20 cellular contexts compared by ENCODE assay signal in genomic region chr7:2722591-2722990, GRCh38. TPM values are rescaled to one million over a fixed set of nuclear protein-coding genes. Genes with fewer than 3 reads are reported as not detected.
DNase-seq lines count a peak whose midpoint lies in the region; ATAC-seq and TF ChIP-seq lines count a peak whose summit lies in the region.
"Had no signal": no experiment of that assay in that cellular context is flagged by ENCODE, and none has a peak within 500 bp of the region (broad histone marks: within the 10 kb centered on the region; RNA-seq: fewer than 3 reads in every experiment).

No MANE protein-coding gene starts in this region.

- H3K4me1 ChIP-seq in HEK293 (ENCODE audit: control insufficient read depth, insufficient read depth, low read length), result peaks cover 3% of the 10 kb centered on the region; the same call in 1 of the 2 replicates
- H3K4me1 ChIP-seq in tibial artery, result peaks cover 0 to 5% (median 2%) of the 10 kb centered on the region in 4 donors

- no peak overlapping the region for H3K4me3 Mint-ChIP-seq in activated naive CD8-positive, alpha-beta T cell treated with anti-CD3 and anti-CD28 coated beads, Interleukin-2, amount 10 ng/mL, durations not matched to agents 7 days and 5 days
- H3K4me3 Mint-ChIP-seq in activated naive CD8-positive, alpha-beta T cell treated with anti-CD3 and anti-CD28 coated beads, Interleukin-2, amount 50 U/mL, for 24 hours, result no peak overlapping the region
- no peak overlapping the region for H3K4me3 Mint-ChIP-seq in nephron progenitor cell
- H3K4me3 Mint-ChIP-seq: CD8-positive, alpha-beta memory T cell had no signal

- H3K27me3 Mint-ChIP-seq in activated naive CD8-positive, alpha-beta T cell treated with anti-CD3 and anti-CD28 coated beads, Interleukin-2, amount 10 ng/mL, durations not matched to agents 7 days and 5 days, result peaks cover 10% of the 10 kb centered on the region
- peaks cover 5% of the 10 kb centered on the region for H3K27me3 Mint-ChIP-seq in activated naive CD8-positive, alpha-beta T cell treated with anti-CD3 and anti-CD28 coated beads, Interleukin-2, amount 50 U/mL, for 24 hours
- H3K27me3 Mint-ChIP-seq in nephron progenitor cell (ENCODE audit: low read depth, poor library complexity), result peaks cover 10% of the 10 kb centered on the region
- H3K27me3 Mint-ChIP-seq: CD8-positive, alpha-beta memory T cell had no signal

- no peaks in the 10 kb centered on the region for H3K36me3 Mint-ChIP-seq in activated naive CD8-positive, alpha-beta T cell treated with anti-CD3 and anti-CD28 coated beads, Interleukin-2, amount 10 ng/mL, durations not matched to agents 7 days and 5 days
- peaks cover 2% of the 10 kb centered on the region for H3K36me3 Mint-ChIP-seq in activated naive CD8-positive, alpha-beta T cell treated with anti-CD3 and anti-CD28 coated beads, Interleukin-2, amount 50 U/mL, for 24 hours (ENCODE audit: low read depth)
- peaks cover 24% of the 10 kb centered on the region for H3K36me3 Mint-ChIP-seq in nephron progenitor cell (ENCODE audit: low read depth)

- no peak for ATAC-seq in activated naive CD8-positive, alpha-beta T cell treated with anti-CD3 and anti-CD28 coated beads, Interleukin-2, amount 10 ng/mL, durations not matched to agents 7 days and 5 days (ENCODE audit: low read depth)
- ATAC-seq in activated naive CD8-positive, alpha-beta T cell treated with anti-CD3 and anti-CD28 coated beads, Interleukin-2, amount 50 U/mL, for 24 hours, result no peak
- no peak for ATAC-seq in HG03354 (IDR thresholded peaks at IDR 0.05; ENCODE audit: poor library complexity, severe bottlenecking, unreplicated experiment)
- no peak for ATAC-seq in HG03280 (IDR thresholded peaks at IDR 0.05; ENCODE audit: unreplicated experiment)
- ATAC-seq: HepG2, PC-3 had no signal

- POLR2A ChIA-PET in activated naive CD8-positive, alpha-beta T cell treated with anti-CD3 and anti-CD28 coated beads, Interleukin-2, amount 10 ng/mL, durations not matched to agents 7 days and 5 days (lab: Charles Lee), result interaction anchor here (0.6 kb wide), 1 partner anchor 18 kb away, joined by 5 read pairs; no protein-coding TSS in a partner anchor
- POLR2A ChIA-PET in HEK293 (lab: Yijun Ruan, JAX), result no interaction called here

- peak; percentile 10 for DNase-seq in activated naive CD8-positive, alpha-beta T cell treated with anti-CD3 and anti-CD28 coated beads, Interleukin-2, amount 10 ng/mL, durations not matched to agents 7 days and 5 days
- DNase-seq in activated naive CD8-positive, alpha-beta T cell treated with anti-CD3 and anti-CD28 coated beads, Interleukin-2, amount 50 U/mL, for 24 hours, result no peak
- DNase-seq in nephron progenitor cell (no peak), tibial artery (peak; percentile 5 to 23), MV-4-11 (lab: John Stamatoyannopoulos, UW) (no peak)
- DNase-seq: BE2C, DMS79, NCI-H1417 treated with DMSO at 0.1 percent for 48 hours, NCI-H187 treated with DMSO at 0.1 percent for 48 hours, NCI-H2227 treated with DMSO at 0.1 percent for 48 hours, NCI-H524, PC-3, RPMI8226 had no signal

- TF ChIP-seq CTCF in HEK293 (tag by site-specific recombination; IDR thresholded peaks at IDR 0.05), result no peak
- no peak for TF ChIP-seq CTCF in nephron progenitor cell (IDR thresholded peaks at IDR 0.05)
- no peak for TF ChIP-seq CTCF in tibial artery (IDR thresholded peaks at IDR 0.05)

- H3K27ac ChIP-seq in HEK293 (ENCODE audit: extremely low read depth, low read depth, low read length), result no peak overlapping the region
- no peak overlapping the region for H3K27ac ChIP-seq in tibial artery
- H3K27ac ChIP-seq: KMS-11, SJCRH30 had no signal

- peaks cover 14% of the 10 kb centered on the region for H3K4me1 Mint-ChIP-seq in activated naive CD8-positive, alpha-beta T cell treated with anti-CD3 and anti-CD28 coated beads, Interleukin-2, amount 10 ng/mL, durations not matched to agents 7 days and 5 days
- peaks cover 38% of the 10 kb centered on the region for H3K4me1 Mint-ChIP-seq in activated naive CD8-positive, alpha-beta T cell treated with anti-CD3 and anti-CD28 coated beads, Interleukin-2, amount 50 U/mL, for 24 hours
- H3K4me1 Mint-ChIP-seq in nephron progenitor cell, result peaks cover 39% of the 10 kb centered on the region

- H3K27ac Mint-ChIP-seq in activated naive CD8-positive, alpha-beta T cell treated with anti-CD3 and anti-CD28 coated beads, Interleukin-2, amount 10 ng/mL, durations not matched to agents 7 days and 5 days, result no peak overlapping the region
- no peak overlapping the region for H3K27ac Mint-ChIP-seq in activated naive CD8-positive, alpha-beta T cell treated with anti-CD3 and anti-CD28 coated beads, Interleukin-2, amount 50 U/mL, for 24 hours
- H3K27ac Mint-ChIP-seq in nephron progenitor cell, result peak overlapping the region; percentile 22

- no peaks in the 10 kb centered on the region for H3K27me3 ChIP-seq in tibial artery
- H3K27me3 ChIP-seq: BE2C, SJCRH30 had no signal

- intact Hi-C loops in tibial artery (cut with DNase I; ENCODE audit: low total_unique reads), result no loop called here

- CTCF ChIA-PET in HEK293 (lab: Yijun Ruan, JAX), result interaction anchor here (0.6 to 1.9 kb wide), 2 partner anchors 13 to 275 kb away, joined by 4 to 10 read pairs; no protein-coding TSS in a partner anchor

- H3K9me3 ChIP-seq in HEK293 (ENCODE audit: control insufficient read depth, insufficient read depth, low read depth, low read length) (no peaks in the 10 kb centered on the region), tibial artery (no peaks in the 10 kb centered on the region)
- H3K9me3 ChIP-seq: BE2C, SJCRH30 had no signal

- peaks cover 0 to 7% of the 10 kb centered on the region in 2 experiments; a peak in 2 of 3 replicates for H3K36me3 ChIP-seq in HEK293 (ENCODE audit: control insufficient read depth in 2 of 2, insufficient read depth in 1 of 2, low read length in 2 of 2)
- peaks cover 22 to 61% (median 50%) of the 10 kb centered on the region in 3 donors for H3K36me3 ChIP-seq in tibial artery

- no peak overlapping the region for H3K4me3 ChIP-seq in HEK293 (ENCODE audit: low read depth, low read length)
- no peak overlapping the region for H3K4me3 ChIP-seq in tibial artery
- H3K4me3 ChIP-seq: SJCRH30 had no signal

- no peaks in the 10 kb centered on the region for H3K9me3 Mint-ChIP-seq in activated naive CD8-positive, alpha-beta T cell treated with anti-CD3 and anti-CD28 coated beads, Interleukin-2, amount 10 ng/mL, durations not matched to agents 7 days and 5 days
- H3K9me3 Mint-ChIP-seq in activated naive CD8-positive, alpha-beta T cell treated with anti-CD3 and anti-CD28 coated beads, Interleukin-2, amount 50 U/mL, for 24 hours, result no peaks in the 10 kb centered on the region
- no peaks in the 10 kb centered on the region for H3K9me3 Mint-ChIP-seq in nephron progenitor cell
- H3K9me3 Mint-ChIP-seq: CD8-positive, alpha-beta memory T cell had no signal

TF ChIP-seq in HEK293, 187 proteins besides CTCF, POLR2A, EP300 and RAD21:
- TF ChIP-seq ZNF121 (tag by site-specific recombination; IDR thresholded peaks at IDR 0.05), result peak; percentile 65; the same call in 1 of the 2 replicates
- no peak for TF ChIP-seq ZNF610 (tag by site-specific recombination; IDR thresholded peaks at IDR 0.05; ENCODE audit: borderline replicate concordance)

RNA-seq across cellular contexts. Expression of gene AMZ1, which starts 34.6 kb away (rescaled TPM):
- under 1 TPM; 0.17 TPM for total RNA-seq in activated naive CD8-positive, alpha-beta T cell treated with anti-CD3 and anti-CD28 coated beads, Interleukin-2, amount 10 ng/mL, durations not matched to agents 7 days and 5 days
- total RNA-seq: HepG2, PC-3 had no signal

Comparison
In these comparisons a context has a peak if more than half of its experiments do, and no peak if none do; other contexts are left out.
1. DNase-seq: peak in activated naive CD8-positive, alpha-beta T cell treated with anti-CD3 and anti-CD28 coated beads, Interleukin-2, amount 10 ng/mL, durations not matched to agents 7 days and 5 days (single experiment) and tibial artery (2 of 2); none in activated naive CD8-positive, alpha-beta T cell treated with anti-CD3 and anti-CD28 coated beads, Interleukin-2, amount 50 U/mL, for 24 hours (single experiment), nephron progenitor cell (single experiment) and MV-4-11 (single experiment).